ENCODE assay signal across 1 cellular context in genomic region chr9:20782289-20782688, GRCh38.
TF ChIP-seq lines count a peak whose summit lies in the region.

No MANE protein-coding gene starts in this region.

TF ChIP-seq in H1, 55 proteins besides CTCF, POLR2A, EP300 and RAD21 (continued from another document):
- TF ChIP-seq CHD7 (IDR thresholded peaks at IDR 0.05; ENCODE audit: insufficient replicate concordance, low read length): no peak
- TF ChIP-seq SIX5 (IDR thresholded peaks at IDR 0.05; ENCODE audit: low read depth, low read length): no peak
- TF ChIP-seq NRF1 (IDR thresholded peaks at IDR 0.05; ENCODE audit: low read depth, low read length): no peak
- no peak for TF ChIP-seq USF2 (IDR thresholded peaks at IDR 0.05; ENCODE audit: low read length)
- peak; percentile 65; the same call in 1 of the 2 replicates for TF ChIP-seq SP1 (IDR thresholded peaks at IDR 0.05; ENCODE audit: low read depth, low read length)
- peak; percentile 59; the same call in 1 of the 2 replicates for TF ChIP-seq TEAD4 (IDR thresholded peaks at IDR 0.05; ENCODE audit: low read depth, low read length)
- no peak for TF ChIP-seq JUN (IDR thresholded peaks at IDR 0.05; ENCODE audit: low read depth, low read length)
- TF ChIP-seq CBX5 (IDR thresholded peaks at IDR 0.05; ENCODE audit: low read depth, low read length): no peak
- no peak for TF ChIP-seq POU5F1 (IDR thresholded peaks at IDR 0.05; ENCODE audit: low read depth, low read length)
TF ChIP-seq in H1: peak in this region for 2.
